ENCODE assay signal across 15 cellular contexts in the genomic region with DNA sequence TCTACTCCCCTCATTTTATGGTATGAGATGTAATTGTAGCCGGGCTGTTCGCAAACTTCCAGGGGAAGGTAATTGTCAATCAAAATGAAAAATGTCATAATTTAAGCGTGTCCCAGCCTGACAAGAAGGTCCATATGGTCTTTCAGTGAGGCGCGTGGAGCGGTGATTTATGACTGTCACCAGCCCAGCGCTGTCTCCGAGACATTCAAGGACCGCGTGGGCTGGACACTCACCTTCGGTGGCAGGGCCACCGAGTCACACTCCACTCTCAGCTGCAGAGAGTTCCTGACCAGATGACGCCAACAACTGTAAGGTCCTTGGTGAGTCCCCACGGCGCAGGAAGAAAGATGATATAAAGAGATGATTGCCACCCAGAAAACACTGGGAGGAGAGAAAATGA.
DNase-seq lines count a peak whose midpoint lies in the region; TF ChIP-seq lines count a peak whose summit lies in the region.
"Had no signal": no experiment of that assay in that cellular context is flagged by ENCODE, and none has a peak within 500 bp of the region (broad histone marks: within the 10 kb centered on the region; RNA-seq: fewer than 3 reads in every experiment).

No MANE protein-coding gene starts in this region.

- H3K9me3 Mint-ChIP-seq in CD14-positive monocyte, result peaks cover 0 to 2% (median 0%) of the 10 kb centered on the region in 7 donors

- no peaks in the 10 kb centered on the region for H4K20me1 ChIP-seq in neural cell (ENCODE audit: insufficient read depth)

- no peaks in the 10 kb centered on the region for H3K9me3 ChIP-seq in HEK293 (ENCODE audit: control insufficient read depth, insufficient read depth, low read depth, low read length)
- peaks cover 3% of the 10 kb centered on the region for H3K9me3 ChIP-seq in WERI-Rb-1 (ENCODE audit: severe bottlenecking)
- no peaks in the 10 kb centered on the region for H3K9me3 ChIP-seq in neural cell (ENCODE audit: low read length)
- H3K9me3 ChIP-seq: SJSA1 had no signal

- no peak overlapping the region for H3K27ac ChIP-seq in HEK293 (ENCODE audit: extremely low read depth, low read depth, low read length)
- peak overlapping the region; percentile 92 for H3K27ac ChIP-seq in WERI-Rb-1
- peak overlapping the region; percentile 98 for H3K27ac ChIP-seq in neural cell (ENCODE audit: low read length)
- H3K27ac ChIP-seq: RWPE1, SJSA1 had no signal

- no peak overlapping the region for H3K4me3 ChIP-seq in HEK293 (ENCODE audit: low read depth, low read length)
- H3K4me3 ChIP-seq in WERI-Rb-1 (ENCODE audit: low read depth, low read length), result no peak overlapping the region
- H3K4me3 ChIP-seq in neural cell (ENCODE audit: low read length), result no peak overlapping the region
- H3K4me3 ChIP-seq: SJSA1 had no signal

- H3K4me1 ChIP-seq in HEK293 (ENCODE audit: control insufficient read depth, insufficient read depth, low read length), result peaks cover 2% of the 10 kb centered on the region; the same call in 1 of the 2 replicates
- H3K4me1 ChIP-seq: SJSA1 had no signal

- no peaks in the 10 kb centered on the region for H3K9me2 ChIP-seq in neural cell (ENCODE audit: insufficient read depth, low read length)

- H3K27ac Mint-ChIP-seq in CD14-positive monocyte, result no peak overlapping the region

- H3K27me3 Mint-ChIP-seq in CD14-positive monocyte (ENCODE audit: low read depth in 3 of 3), result peaks cover 30 to 46% (median 37%) of the 10 kb centered on the region in 3 donors

- no peaks in the 10 kb centered on the region for H3K4me1 Mint-ChIP-seq in CD14-positive monocyte

- H3K27me3 ChIP-seq in WERI-Rb-1 (ENCODE audit: insufficient read depth, low read depth, severe bottlenecking) (no peaks in the 10 kb centered on the region), neural cell (ENCODE audit: insufficient read depth, low read depth, low read length) (no peaks in the 10 kb centered on the region)

- H3K79me2 ChIP-seq in neural cell (replicated peaks; ENCODE audit: insufficient read depth, low read length), result no peaks in the 10 kb centered on the region

- POLR2A ChIA-PET in HEK293 (lab: Yijun Ruan, JAX), result interaction anchor here (0.6 kb wide), 1 partner anchor 258 kb away, joined by 3 read pairs; no protein-coding TSS in a partner anchor

- no peak for TF ChIP-seq RAD21 in neural cell (conservative IDR thresholded peaks at IDR 0.05)

- peak overlapping the region in 1 of 2 donors; percentile 59 for H3K4me3 Mint-ChIP-seq in CD14-positive monocyte

- H3K36me3 Mint-ChIP-seq in CD14-positive monocyte, result no peaks in the 10 kb centered on the region

- no peak for TF ChIP-seq EP300 in neural cell (conservative IDR thresholded peaks at IDR 0.05; ENCODE audit: poor library complexity, severe bottlenecking)

- no peak overlapping the region for H2AFZ ChIP-seq in neural cell (ENCODE audit: low read depth, low read length)

- peaks cover 9% of the 10 kb centered on the region for H3F3A ChIP-seq in neural cell (ENCODE audit: insufficient read depth, low read length, poor library complexity, severe bottlenecking)

- peak; percentile 6 for DNase-seq in CD14-positive monocyte (ENCODE audit: low spot score)
- peak; percentile 44 for DNase-seq in WERI-Rb-1
- no peak for DNase-seq in iPS-NIHi11 (ENCODE audit: low spot score)
- DNase-seq in SW480 (ENCODE audit: low spot score), result no peak
- DNase-seq in superior temporal gyrus (ENCODE audit: extremely low spot score), result no peak
- DNase-seq: AML-193; COR-L47; HCEC 1CT; NCI-H2029 treated with DMSO at 0.1 percent for 48 hours; NCI-H345; NK-92 treated with Interleukin-12 subunit alpha and Interleukin-12 subunit beta, amount 100 ng/mL, for 24 hours had no signal

- H3K36me3 ChIP-seq in HEK293 (ENCODE audit: control insufficient read depth in 2 of 2, insufficient read depth in 1 of 2, low read length in 2 of 2) (no peaks in the 10 kb centered on the region), WERI-Rb-1 (no peaks in the 10 kb centered on the region), neural cell (ENCODE audit: insufficient read depth, low read length) (no peaks in the 10 kb centered on the region)
- H3K36me3 ChIP-seq: SJSA1 had no signal

- intact Hi-C loops in CD14-positive monocyte (cut with micrococcal nuclease), result no loop called here

- CTCF ChIA-PET in HEK293 (lab: Yijun Ruan, JAX), result no interaction called here

- TF ChIP-seq CTCF in CD14-positive monocyte (IDR thresholded peaks at IDR 0.05), result no peak
- no peak for TF ChIP-seq CTCF in HEK293 (tag by site-specific recombination; IDR thresholded peaks at IDR 0.05)
- TF ChIP-seq CTCF in WERI-Rb-1 (IDR thresholded peaks at IDR 0.05; ENCODE audit: low read depth, low read length), result no peak
- no peak for TF ChIP-seq CTCF in neural cell (IDR thresholded peaks at IDR 0.05; ENCODE audit: poor library complexity, severe bottlenecking)

- H3K9ac ChIP-seq in neural cell (ENCODE audit: low read length), result peak overlapping the region; percentile 22

- H3K4me2 ChIP-seq in neural cell (ENCODE audit: low read length), result no peak overlapping the region

TF ChIP-seq in HEK293, 187 proteins besides CTCF, POLR2A, EP300 and RAD21:
- TF ChIP-seq SP7 (tag by site-specific recombination; IDR thresholded peaks at IDR 0.05) (0 out of 2 replicates have a peak, but pooled peaks have one; percentile 19), EGR2 (tag by site-specific recombination; IDR thresholded peaks at IDR 0.05; ENCODE audit: low read depth) (no peak)

TF ChIP-seq in neural cell, 6 proteins besides CTCF, POLR2A, EP300 and RAD21:
- TF ChIP-seq EZH2 (IDR thresholded peaks at IDR 0.05; ENCODE audit: borderline replicate concordance, insufficient read depth, low read length, poor library complexity, severe bottlenecking) (no peak), SMC3 (conservative IDR thresholded peaks at IDR 0.05; ENCODE audit: poor library complexity) (no peak), POLR2AphosphoS5 (IDR thresholded peaks at IDR 0.05) (no peak), TAF1 (IDR thresholded peaks at IDR 0.05; ENCODE audit: low read depth) (no peak), REST (IDR thresholded peaks at IDR 0.05; ENCODE audit: borderline replicate concordance) (no peak), MXI1 (conservative IDR thresholded peaks at IDR 0.05; ENCODE audit: poor library complexity, severe bottlenecking) (no peak)

Comparison
In these comparisons a context has a peak if more than half of its experiments do, and no peak if none do; other contexts are left out.
1. DNase-seq: peak in CD14-positive monocyte (single experiment) and WERI-Rb-1 (single experiment); none in iPS-NIHi11 (single experiment), SW480 (single experiment) and superior temporal gyrus (single experiment).